8 cellular contexts compared by ENCODE assay signal in the genomic region with DNA sequence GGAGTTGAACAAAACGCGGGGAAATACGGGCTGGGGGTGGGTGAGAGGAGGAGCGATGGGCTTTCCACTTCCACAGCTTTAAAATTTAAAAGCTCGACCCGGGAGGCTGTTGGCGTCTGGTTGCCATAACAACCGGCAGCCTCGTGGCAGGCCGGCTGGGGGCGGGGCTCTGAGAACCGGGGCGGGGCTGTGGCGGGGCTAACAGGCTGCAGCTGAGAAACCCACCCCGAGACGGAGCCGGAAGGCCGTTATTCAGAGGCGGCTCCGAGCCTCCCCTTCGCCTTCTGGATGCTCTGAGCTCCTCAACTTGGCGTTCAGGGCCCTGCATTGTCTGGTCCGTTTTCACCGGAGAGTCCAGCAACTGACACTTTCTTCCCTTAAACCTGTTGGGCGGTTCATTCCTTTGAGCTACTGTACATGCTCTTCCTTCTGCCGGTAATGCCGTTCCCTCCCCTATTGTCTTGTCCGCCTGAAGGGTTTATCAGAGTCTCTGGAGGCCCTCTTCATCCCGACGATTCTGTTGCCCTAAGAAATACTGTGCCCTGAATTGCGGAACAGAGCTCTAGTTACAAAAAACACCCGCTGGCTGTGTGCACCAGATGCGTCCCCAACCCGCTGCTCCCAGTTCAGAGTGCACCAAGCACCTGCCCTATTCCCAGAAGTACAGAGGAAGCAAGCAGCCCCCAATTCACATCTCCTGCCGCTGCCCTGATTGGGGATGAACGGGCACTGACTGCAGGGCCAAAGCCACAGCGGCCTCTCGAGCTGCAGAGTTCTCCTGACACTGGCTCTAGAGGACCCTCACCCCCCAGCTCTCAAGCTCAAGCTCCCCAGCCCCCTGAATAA. TPM values are rescaled to one million over a fixed set of nuclear protein-coding genes. Genes with fewer than 3 reads are reported as not detected.
DNase-seq lines count a peak whose midpoint lies in the region; ATAC-seq and TF ChIP-seq lines count a peak whose summit lies in the region.

No MANE protein-coding gene starts in this region.

- ATAC-seq in GM19438 (IDR thresholded peaks at IDR 0.05; ENCODE audit: low read depth, unreplicated experiment): peak; percentile 75
- ATAC-seq in HG03565 (IDR thresholded peaks at IDR 0.05; ENCODE audit: unreplicated experiment): peak; percentile 32
- ATAC-seq in mucosa of descending colon: peak; percentile 82

- no peaks in the 10 kb centered on the region for H3K36me3 ChIP-seq in mucosa of descending colon (ENCODE audit: low read depth)

- TF ChIP-seq CTCF in epithelial cell of esophagus (IDR thresholded peaks at IDR 0.05; ENCODE audit: insufficient read depth, low read depth, low read length, missing control alignments) (no peak), mucosa of descending colon (IDR thresholded peaks at IDR 0.05) (no peak)

- H3K9me3 ChIP-seq in mucosa of descending colon: no peaks in the 10 kb centered on the region

- H3K4me1 ChIP-seq in mucosa of descending colon (ENCODE audit: low read depth): peaks cover 12% of the 10 kb centered on the region

- peak overlapping the region; percentile 84 for H3K4me3 ChIP-seq in epithelial cell of esophagus (ENCODE audit: low read length)
- peak overlapping the region; percentile 92 for H3K4me3 ChIP-seq in mucosa of descending colon

- peak; percentile 38 for DNase-seq in CMK (ENCODE audit: low read depth)
- DNase-seq in NOMO-1 treated with DMSO at 0.1 percent for 48 hours (lab: John Stamatoyannopoulos, UW; ENCODE audit: unreplicated experiment): peak; percentile 70
- DNase-seq in activated CD8-positive, alpha-beta memory T cell treated with anti-CD3 and anti-CD28 coated beads, Interleukin-2, amount 50 U/mL, for 48 hours: peak; percentile 95
- peak; percentile 81 for DNase-seq in epithelial cell of esophagus (ENCODE audit: low read depth)
- DNase-seq in mucosa of descending colon: peak; percentile 94 to 95 (median 95)
- DNase-seq in stimulated activated CD8-positive, alpha-beta memory T cell treated with anti-CD3 and anti-CD28 coated beads, Interleukin-2, amount 100 ng/mL, for 48 hours (ENCODE audit: low read depth in 2 of 2): peak; percentile 93 to 95

- intact Hi-C loops in mucosa of descending colon (cut with DNase I, micrococcal nuclease): no loop called here

RNA-seq across cellular contexts. Expression of a gene that starts 0.6 kb away (rescaled TPM):
- 1 to 10 TPM in 1 of 3 donors, under 1 TPM in 2; 0.22 to 1.8 (median 0.98) TPM for total RNA-seq in mucosa of descending colon

RNA-seq across cellular contexts. Expression of a gene that starts 0.9 kb away (rescaled TPM):
- 10 to 100 TPM; 18.2 to 32.3 (median 21.3) TPM for total RNA-seq in mucosa of descending colon

RNA-seq across cellular contexts. Expression of a gene that starts 32.0 kb away (rescaled TPM):
- 10 to 100 TPM; 11.0 to 22.9 (median 18.8) TPM for total RNA-seq in mucosa of descending colon

RNA-seq across cellular contexts. Expression of a gene that starts 41.6 kb away (rescaled TPM):
- 10 to 100 TPM; 28.3 to 47.8 (median 40.4) TPM for total RNA-seq in mucosa of descending colon

RNA-seq across cellular contexts. Expression of a gene that starts 53.2 kb away (rescaled TPM):
- total RNA-seq in mucosa of descending colon: 1 to 10 TPM in 1 of 3 donors, not detected in 2; 1.1 TPM

Comparison
In these comparisons a context has a peak if more than half of its experiments do, and no peak if none do; other contexts are left out.
1. Peak in every context shown above with its lines: DNase-seq, ATAC-seq and H3K4me3 ChIP-seq.
2. DNase-seq: peak in every context shown above with its lines; median percentile 95 in activated CD8-positive, alpha-beta memory T cell treated with anti-CD3 and anti-CD28 coated beads, Interleukin-2, amount 50 U/mL, for 48 hours; 95 in mucosa of descending colon; 94 in stimulated activated CD8-positive, alpha-beta memory T cell treated with anti-CD3 and anti-CD28 coated beads, Interleukin-2, amount 100 ng/mL, for 48 hours; 81 in epithelial cell of esophagus; 70 in NOMO-1 treated with DMSO at 0.1 percent for 48 hours; 38 in CMK.
3. ATAC-seq: peak in every context shown above with its lines; median percentile 82 in mucosa of descending colon; 75 in GM19438; 32 in HG03565.